28 cellular contexts compared by ENCODE assay signal in genomic region chr3:70779296-70779695, GRCh38.
A peak's percentile ranks its signal among the peaks of the same experiment; 100 is the strongest.
DNase-seq lines count a peak whose midpoint lies in the region; ATAC-seq, FAIRE-seq and TF ChIP-seq lines count a peak whose summit lies in the region.
"Had no signal": no experiment of that assay in that cellular context is flagged by ENCODE, and none has a peak within 500 bp of the region (broad histone marks: within the 10 kb centered on the region; RNA-seq: fewer than 3 reads in every experiment).

No MANE protein-coding gene starts in this region.

- H3K4me1 Mint-ChIP-seq in astrocyte (ENCODE audit: low read depth, unreplicated experiment), result no peaks in the 10 kb centered on the region
- no peaks in the 10 kb centered on the region for H3K4me1 Mint-ChIP-seq in activated naive CD4-positive, alpha-beta T cell treated with anti-CD3 and anti-CD28 coated beads, Interleukin-2, amount 10 ng/mL, durations not matched to agents 7 days and 5 days
- H3K4me1 Mint-ChIP-seq: B cell; CD4-positive, alpha-beta memory T cell; CD4-positive, CD25-positive, alpha-beta regulatory T cell; CD8-positive, alpha-beta memory T cell had no signal

- H3K27ac Mint-ChIP-seq in astrocyte (ENCODE audit: unreplicated experiment), result peak overlapping the region; percentile 28
- H3K27ac Mint-ChIP-seq in activated naive CD4-positive, alpha-beta T cell treated with anti-CD3 and anti-CD28 coated beads, Interleukin-2, amount 10 ng/mL, durations not matched to agents 7 days and 5 days, result no peak overlapping the region
- H3K27ac Mint-ChIP-seq: B cell; CD4-positive, alpha-beta memory T cell; CD4-positive, CD25-positive, alpha-beta regulatory T cell; CD8-positive, alpha-beta memory T cell had no signal

- no peak overlapping the region for H3K4me2 ChIP-seq in astrocyte (ENCODE audit: low read length)
- H3K4me2 ChIP-seq: A549; BLaER1 treated with 17β-estradiol and CSF1 and Interleukin-3, amounts not matched to agents 10 nM and 100 nM had no signal

- no peak overlapping the region for H3K4me3 Mint-ChIP-seq in astrocyte (ENCODE audit: unreplicated experiment)
- no peak overlapping the region for H3K4me3 Mint-ChIP-seq in activated naive CD4-positive, alpha-beta T cell treated with anti-CD3 and anti-CD28 coated beads, Interleukin-2, amount 10 ng/mL, durations not matched to agents 7 days and 5 days
- H3K4me3 Mint-ChIP-seq: B cell; CD4-positive, alpha-beta memory T cell; CD4-positive, CD25-positive, alpha-beta regulatory T cell; CD8-positive, alpha-beta memory T cell had no signal

- ATAC-seq in GM19455 (IDR thresholded peaks at IDR 0.05; ENCODE audit: unreplicated experiment), result no peak
- ATAC-seq: A549, GM12878 had no signal

- CTCF ChIA-PET in activated naive CD4-positive, alpha-beta T cell treated with anti-CD3 and anti-CD28 coated beads, Interleukin-2, amount 10 ng/mL, durations not matched to agents 7 days and 5 days (lab: Charles Lee), result no interaction called here

- TF ChIP-seq CTCF in astrocyte (IDR thresholded peaks at IDR 0.05; ENCODE audit: insufficient read depth, low read depth, low read length) (no peak), retinal pigment epithelial cell (conservative IDR thresholded peaks at IDR 0.05; ENCODE audit: low read depth, low read length) (no peak), tibial artery (IDR thresholded peaks at IDR 0.05) (no peak)

- H3K36me3 Mint-ChIP-seq in astrocyte (ENCODE audit: low read depth, unreplicated experiment), result no peaks in the 10 kb centered on the region
- H3K36me3 Mint-ChIP-seq in activated naive CD4-positive, alpha-beta T cell treated with anti-CD3 and anti-CD28 coated beads, Interleukin-2, amount 10 ng/mL, durations not matched to agents 7 days and 5 days, result no peaks in the 10 kb centered on the region
- H3K36me3 Mint-ChIP-seq: CD4-positive, alpha-beta memory T cell; CD4-positive, CD25-positive, alpha-beta regulatory T cell; CD8-positive, alpha-beta memory T cell had no signal

- H3K4me3 ChIP-seq in astrocyte (ENCODE audit: insufficient read depth, low read depth, low read length) (no peak overlapping the region), retinal pigment epithelial cell (ENCODE audit: low read length) (no peak overlapping the region), tibial artery (no peak overlapping the region)
- H3K4me3 ChIP-seq: A549; BLaER1 treated with 17β-estradiol and CSF1 and Interleukin-3, amounts not matched to agents 10 nM and 100 nM; GM12878 had no signal

- no peaks in the 10 kb centered on the region for H4K20me1 ChIP-seq in astrocyte (ENCODE audit: insufficient read depth, low read length)
- H4K20me1 ChIP-seq: BLaER1 treated with 17β-estradiol and CSF1 and Interleukin-3, amounts not matched to agents 10 nM and 100 nM had no signal

- intact Hi-C loops in tibial artery (cut with DNase I; ENCODE audit: low total_unique reads), result no loop called here

- no peak overlapping the region for H3K9ac ChIP-seq in astrocyte (ENCODE audit: low read length)
- H3K9ac ChIP-seq: BLaER1 treated with 17β-estradiol and CSF1 and Interleukin-3, amounts not matched to agents 10 nM and 100 nM had no signal

- no peaks in the 10 kb centered on the region for H3K4me1 ChIP-seq in astrocyte (ENCODE audit: insufficient read depth, low read length)
- no peaks in the 10 kb centered on the region for H3K4me1 ChIP-seq in tibial artery
- H3K4me1 ChIP-seq: A549; BLaER1 treated with 17β-estradiol and CSF1 and Interleukin-3, amounts not matched to agents 10 nM and 100 nM had no signal

- H3K27ac ChIP-seq in astrocyte (ENCODE audit: low read depth, low read length) (no peak overlapping the region), tibial artery (no peak overlapping the region)
- H3K27ac ChIP-seq: 22Rv1; A549; BLaER1 treated with 17β-estradiol and CSF1 and Interleukin-3, amounts not matched to agents 10 nM and 100 nM; C4-2B had no signal

- no peaks in the 10 kb centered on the region for H3K79me2 ChIP-seq in astrocyte (ENCODE audit: insufficient read depth, low read length)

- H3K9me3 Mint-ChIP-seq in astrocyte (ENCODE audit: unreplicated experiment), result no peaks in the 10 kb centered on the region
- no peaks in the 10 kb centered on the region for H3K9me3 Mint-ChIP-seq in activated naive CD4-positive, alpha-beta T cell treated with anti-CD3 and anti-CD28 coated beads, Interleukin-2, amount 10 ng/mL, durations not matched to agents 7 days and 5 days

- H3K27me3 Mint-ChIP-seq in astrocyte (ENCODE audit: low read depth, unreplicated experiment), result no peaks in the 10 kb centered on the region
- peaks cover 3% of the 10 kb centered on the region for H3K27me3 Mint-ChIP-seq in activated naive CD4-positive, alpha-beta T cell treated with anti-CD3 and anti-CD28 coated beads, Interleukin-2, amount 10 ng/mL, durations not matched to agents 7 days and 5 days

- no peak for FAIRE-seq in astrocyte (lab: Jason Lieb, UNC)
- FAIRE-seq: A549, GM12878, GM12892, GM18507 had no signal

- DNase-seq in astrocyte (ENCODE audit: low read depth), result no peak
- peak; percentile 56 for DNase-seq in glomerular visceral epithelial cell (ENCODE audit: extremely low spot score)
- DNase-seq in myocyte (ENCODE audit: low read depth), result peak; percentile 18
- DNase-seq in retinal pigment epithelial cell (ENCODE audit: low read depth), result peak; percentile 0
- no peak for DNase-seq in NCI-H187 treated with DMSO at 0.1 percent for 48 hours (lab: John Stamatoyannopoulos, UW)
- DNase-seq in activated naive CD4-positive, alpha-beta T cell treated with anti-CD3 and anti-CD28 coated beads, Interleukin-2, amount 10 ng/mL, durations not matched to agents 7 days and 5 days, result no peak
- no peak for DNase-seq in tibial artery
- DNase-seq: AML-193; CD4-positive, alpha-beta memory T cell; CD4-positive, CD25-positive, alpha-beta regulatory T cell; CD8-positive, alpha-beta memory T cell; COR-L47; DMS 273 treated with DMSO at 0.1 percent for 48 hours; DMS153; DMS53; DMS79; DND-41; EL; GDM1 had no signal

- H3K36me3 ChIP-seq in astrocyte (ENCODE audit: insufficient read depth, low read length) (no peaks in the 10 kb centered on the region), tibial artery (no peaks in the 10 kb centered on the region)
- H3K36me3 ChIP-seq: BLaER1 treated with 17β-estradiol and CSF1 and Interleukin-3, amounts not matched to agents 10 nM and 100 nM had no signal

- H3K27me3 ChIP-seq in astrocyte (ENCODE audit: insufficient read depth, low read length), result no peaks in the 10 kb centered on the region
- no peaks in the 10 kb centered on the region for H3K27me3 ChIP-seq in tibial artery
- H3K27me3 ChIP-seq: BLaER1 treated with 17β-estradiol and CSF1 and Interleukin-3, amounts not matched to agents 10 nM and 100 nM had no signal

- no peak overlapping the region for H2AFZ ChIP-seq in astrocyte (ENCODE audit: low read depth, low read length)

- H3K9me3 ChIP-seq in astrocyte (ENCODE audit: insufficient read depth, low read depth, low read length) (peaks cover 2% of the 10 kb centered on the region), tibial artery (no peaks in the 10 kb centered on the region)
- H3K9me3 ChIP-seq: A549 had no signal

Comparison
In these comparisons a context has a peak if more than half of its experiments do, and no peak if none do; other contexts are left out.
1. DNase-seq: peak in glomerular visceral epithelial cell (single experiment), myocyte (single experiment) and retinal pigment epithelial cell (single experiment); none in astrocyte (single experiment), NCI-H187 treated with DMSO at 0.1 percent for 48 hours (single experiment), activated naive CD4-positive, alpha-beta T cell treated with anti-CD3 and anti-CD28 coated beads, Interleukin-2, amount 10 ng/mL, durations not matched to agents 7 days and 5 days (single experiment) and tibial artery (0 of 2).